22 cellular contexts compared by ENCODE assay signal in the genomic region with DNA sequence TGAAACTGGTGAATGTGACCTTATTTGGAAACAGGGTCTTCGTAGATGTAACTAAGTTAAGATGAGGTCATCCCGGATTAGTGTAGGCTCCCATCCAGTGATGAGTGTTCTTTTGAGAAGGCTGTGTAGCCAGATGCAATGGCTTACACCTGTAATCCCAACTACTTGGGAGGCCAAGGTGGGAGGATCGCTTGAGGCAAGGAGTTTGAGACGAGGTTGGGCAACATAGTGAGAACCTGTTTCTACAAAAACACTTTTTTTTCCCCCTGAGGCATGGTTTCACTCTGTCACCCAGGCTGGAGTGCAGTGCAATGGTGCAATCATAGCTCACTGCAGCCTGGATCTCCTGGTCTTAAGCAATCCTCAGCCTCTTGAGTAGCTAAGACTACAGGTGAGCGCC. TPM values are rescaled to one million over a fixed set of nuclear protein-coding genes. Genes with fewer than 3 reads are reported as not detected.
A peak's percentile ranks its signal among the peaks of the same experiment; 100 is the strongest.
DNase-seq lines count a peak whose midpoint lies in the region; ATAC-seq and TF ChIP-seq lines count a peak whose summit lies in the region.
"Had no signal": no experiment of that assay in that cellular context is flagged by ENCODE, and none has a peak within 500 bp of the region (broad histone marks: within the 10 kb centered on the region; RNA-seq: fewer than 3 reads in every experiment).

No MANE protein-coding gene starts in this region.

- H3K9me2 ChIP-seq in hepatocyte (replicated peaks; ENCODE audit: insufficient read depth) = no peaks in the 10 kb centered on the region

- H3K79me2 ChIP-seq in hepatocyte = no peaks in the 10 kb centered on the region

- ATAC-seq in RWPE2 (ENCODE audit: low read depth) = peak; percentile 35; the same call in 1 of the 3 replicates
- no peak for ATAC-seq in sciatic nerve
- ATAC-seq: activated CD8-positive, alpha-beta T cell treated with anti-CD3 and anti-CD28 coated beads, Interleukin-2, amount 10 ng/mL, durations not matched to agents 7 days and 5 days had no signal

- H3K27ac Mint-ChIP-seq in type B pancreatic cell = peak overlapping the region; percentile 24
- H3K27ac Mint-ChIP-seq: activated CD8-positive, alpha-beta T cell treated with anti-CD3 and anti-CD28 coated beads, Interleukin-2, amount 10 ng/mL, durations not matched to agents 7 days and 5 days; activated naive CD4-positive, alpha-beta T cell treated with anti-CD3 and anti-CD28 coated beads for 36 hours; dendritic cell treated with granulocyte-macrophage colony-stimulating factor and Interleukin-4, amounts not matched to agents 40 ng/mL and 50 ng/mL, for 4 days had no signal

- intact Hi-C loops in sciatic nerve (cut with DNase I) = no loop called here
- intact Hi-C loops in ovary (cut with DNase I) = no loop called here

- H3K4me2 ChIP-seq in hepatocyte = no peak overlapping the region
- H3K4me2 ChIP-seq: smooth muscle cell had no signal

- no peaks in the 10 kb centered on the region for H4K20me1 ChIP-seq in hepatocyte (ENCODE audit: insufficient read depth, poor library complexity, severe bottlenecking)

- H3K4me1 Mint-ChIP-seq in type B pancreatic cell (ENCODE audit: unreplicated experiment) = peaks cover 4% of the 10 kb centered on the region

- no peak for TF ChIP-seq POLR2A in ovary (IDR thresholded peaks at IDR 0.05)

- 71% methylated on average over 5 of the region's 5 CpGs for WGBS in hepatocyte (ENCODE audit: low lambda C conversion rate, missing lambda C conversion rate)
- 55 to 71% (median 65%) methylated on average over 5 of the region's 5 CpGs for WGBS in ovary, 3 donors

- H2AFZ ChIP-seq in hepatocyte = no peak overlapping the region

- H3K36me3 Mint-ChIP-seq in type B pancreatic cell = no peaks in the 10 kb centered on the region

- H3K4me1 ChIP-seq in RWPE2 (ENCODE audit: insufficient read depth, poor library complexity, severe bottlenecking) = no peaks in the 10 kb centered on the region
- H3K4me1 ChIP-seq in hepatocyte (ENCODE audit: insufficient read depth) = no peaks in the 10 kb centered on the region
- no peaks in the 10 kb centered on the region for H3K4me1 ChIP-seq in ovary (ENCODE audit: insufficient read depth)

- H3K36me3 ChIP-seq in RWPE2 (ENCODE audit: low read depth) (no peaks in the 10 kb centered on the region), hepatocyte (replicated peaks; ENCODE audit: insufficient read depth, low read depth) (no peaks in the 10 kb centered on the region), ovary (no peaks in the 10 kb centered on the region)
- H3K36me3 ChIP-seq: thoracic aorta had no signal

- no peak overlapping the region for H3K4me3 Mint-ChIP-seq in type B pancreatic cell
- H3K4me3 Mint-ChIP-seq: activated CD8-positive, alpha-beta T cell treated with anti-CD3 and anti-CD28 coated beads, Interleukin-2, amount 10 ng/mL, durations not matched to agents 7 days and 5 days; activated naive CD4-positive, alpha-beta T cell treated with anti-CD3 and anti-CD28 coated beads for 36 hours; dendritic cell treated with granulocyte-macrophage colony-stimulating factor and Interleukin-4, amounts not matched to agents 40 ng/mL and 50 ng/mL, for 4 days had no signal

- TF ChIP-seq EP300 in ovary (IDR thresholded peaks at IDR 0.05) = no peak

- H3K27me3 ChIP-seq in RWPE2 (ENCODE audit: insufficient read depth, poor library complexity, severe bottlenecking) (no peaks in the 10 kb centered on the region), hepatocyte (no peaks in the 10 kb centered on the region), ovary (no peaks in the 10 kb centered on the region)

- H3K9me3 Mint-ChIP-seq in type B pancreatic cell = no peaks in the 10 kb centered on the region
- H3K9me3 Mint-ChIP-seq: activated naive CD4-positive, alpha-beta T cell treated with anti-CD3 and anti-CD28 coated beads for 36 hours; dendritic cell treated with granulocyte-macrophage colony-stimulating factor and Interleukin-4, amounts not matched to agents 40 ng/mL and 50 ng/mL, for 4 days had no signal

- TF ChIP-seq CTCF in RWPE2 (IDR thresholded peaks at IDR 0.05; ENCODE audit: poor library complexity, severe bottlenecking) (no peak), hepatocyte (IDR thresholded peaks at IDR 0.05; ENCODE audit: poor library complexity) (no peak), type B pancreatic cell (conservative IDR thresholded peaks at IDR 0.05) (no peak), ovary (IDR thresholded peaks at IDR 0.05) (no peak)

- no peak overlapping the region for H3K4me3 ChIP-seq in RWPE2 (ENCODE audit: severe bottlenecking)
- H3K4me3 ChIP-seq in hepatocyte = no peak overlapping the region
- H3K4me3 ChIP-seq in ovary = no peak overlapping the region
- H3K4me3 ChIP-seq: smooth muscle cell, thoracic aorta had no signal

- DNase-seq in NCI-H82 (lab: John Stamatoyannopoulos, UW) (peak; percentile 33), NCI-H82 treated with DMSO at 0.1 percent for 48 hours (lab: John Stamatoyannopoulos, UW; ENCODE audit: unreplicated experiment) (no peak), RWPE2 (ENCODE audit: low spot score) (no peak), hepatocyte (ENCODE audit: low spot score) (peak; percentile 58), type B pancreatic cell (ENCODE audit: extremely low spot score, unreplicated experiment) (no peak), NCI-H1694 (lab: John Stamatoyannopoulos, UW) (no peak), sciatic nerve (ENCODE audit: low spot score) (no peak), ovary (no peak)
- DNase-seq: 8988T; activated CD4-positive, alpha-beta T cell treated with anti-CD3 and anti-CD28 coated beads for 1 hour; activated CD8-positive, alpha-beta T cell treated with anti-CD3 and anti-CD28 coated beads, Interleukin-2, amount 10 ng/mL, durations not matched to agents 7 days and 5 days; activated naive CD4-positive, alpha-beta T cell treated with anti-CD3 and anti-CD28 coated beads for 36 hours; DND-41; foreskin fibroblast; NCI-H1417; stimulated activated naive CD4-positive, alpha-beta T cell had no signal

- H3K9me3 ChIP-seq in RWPE2 (ENCODE audit: severe bottlenecking) (no peaks in the 10 kb centered on the region), hepatocyte (ENCODE audit: low read depth) (no peaks in the 10 kb centered on the region), ovary (no peaks in the 10 kb centered on the region)
- H3K9me3 ChIP-seq: thoracic aorta had no signal

- H3K27me3 Mint-ChIP-seq in type B pancreatic cell = no peaks in the 10 kb centered on the region

- H3K27ac ChIP-seq in RWPE2 (ENCODE audit: poor library complexity, severe bottlenecking) (no peak overlapping the region), hepatocyte (no peak overlapping the region), ovary (no peak overlapping the region)
- H3K27ac ChIP-seq: thoracic aorta had no signal

RNA-seq across cellular contexts. Expression of a gene that starts 36.4 kb away (rescaled TPM):
- total RNA-seq in hepatocyte (9.4 and 11.5 TPM in 2 replicates), type B pancreatic cell (ENCODE audit: low replicate concordance) (18.0 and 63.7 TPM in 2 replicates), sciatic nerve (0.85 TPM), ovary (under 1 TPM in 6 of 7 donors, not detected in 1; 0.08 to 0.74 (median 0.28) TPM)
- polyA plus RNA-seq in hepatocyte (6.4 and 7.5 TPM in 2 replicates), ovary (under 1 TPM in 1 of 2 donors, not detected in 1; 0.21 TPM)
- total RNA-seq: activated naive CD4-positive, alpha-beta T cell treated with anti-CD3 and anti-CD28 coated beads for 36 hours; cardiac septum; lung microvascular endothelial cell; smooth muscle cell; thoracic aorta had no signal
- polyA plus RNA-seq: keratinocyte, smooth muscle cell had no signal

Comparison
In these comparisons a context has a peak if more than half of its experiments do, and no peak if none do; other contexts are left out.
1. DNase-seq: peak in NCI-H82 (single experiment) and hepatocyte (single experiment); none in NCI-H82 treated with DMSO at 0.1 percent for 48 hours (single experiment), RWPE2 (single experiment), type B pancreatic cell (single experiment), NCI-H1694 (single experiment), sciatic nerve (single experiment) and ovary (0 of 5).